ENCODE assay signal across 8 cellular contexts in genomic region chr1:151946366-151946764, GRCh38. TPM values are rescaled to one million over a fixed set of nuclear protein-coding genes. Genes with fewer than 3 reads are reported as not detected.
A peak's percentile ranks its signal among the peaks of the same experiment; 100 is the strongest.
DNase-seq lines count a peak whose midpoint lies in the region; ATAC-seq, FAIRE-seq and TF ChIP-seq lines count a peak whose summit lies in the region.

No MANE protein-coding gene starts in this region.

- CTCF ChIA-PET in SK-N-SH (lab: Yijun Ruan, JAX) = interaction anchor here (2.1 to 3.2 kb wide), 2 partner anchors 11 to 55 kb away, joined by 8 to 23 read pairs; no protein-coding TSS in a partner anchor

- 0 out of 2 replicates have a peak overlapping the region, but pooled peaks have one; percentile 8 for H3K4me2 ChIP-seq in SK-N-SH

- H2AFZ ChIP-seq in SK-N-SH (ENCODE audit: low read depth) = no peak overlapping the region

- no peak for TF ChIP-seq RAD21 in SK-N-SH (IDR thresholded peaks at IDR 0.05; ENCODE audit: low read length)

- TF ChIP-seq CTCF in SK-N-SH (IDR thresholded peaks at IDR 0.05) (no peak), epithelial cell of esophagus (IDR thresholded peaks at IDR 0.05; ENCODE audit: insufficient read depth, low read depth, low read length, missing control alignments) (no peak)

- H3K27me3 ChIP-seq in SK-N-SH (ENCODE audit: insufficient read depth) (peaks cover 5% of the 10 kb centered on the region; the same call in 1 of the 2 replicates), skeletal muscle tissue (ENCODE audit: control insufficient read depth in 3 of 3, insufficient read depth in 3 of 3, low read length in 3 of 3) (no peaks in the 10 kb centered on the region)

- FAIRE-seq in RCC 7860 (lab: Jason Lieb, UNC) = no peak

- ATAC-seq in SK-N-SH treated with all-trans-retinoic acid at 6 μM for 48 hours (no peak), HG03045 (IDR thresholded peaks at IDR 0.05; ENCODE audit: unreplicated experiment) (no peak)

- peak overlapping the region in 1 of 2 experiments; percentile 63; a peak in 2 of 4 replicates for H3K27ac ChIP-seq in SK-N-SH (ENCODE audit: low read depth in 2 of 2, low read length in 1 of 2)
- peak overlapping the region; percentile 72 for H3K27ac ChIP-seq in skeletal muscle tissue (ENCODE audit: low read depth, low read length)

- H3K4me3 ChIP-seq in SK-N-SH (ENCODE audit: low read depth in 2 of 2, low read length in 1 of 2) = no peak overlapping the region
- H3K4me3 ChIP-seq in epithelial cell of esophagus (ENCODE audit: low read length) = no peak overlapping the region
- no peak overlapping the region for H3K4me3 ChIP-seq in skeletal muscle tissue (ENCODE audit: low read length in 3 of 3)

- H3K36me3 ChIP-seq in SK-N-SH (replicated peaks in 1 of 2; ENCODE audit: control insufficient read depth in 1 of 2, insufficient read depth in 2 of 2, low read length in 1 of 2) (no peaks in the 10 kb centered on the region), skeletal muscle tissue (ENCODE audit: control insufficient read depth in 3 of 3, insufficient read depth in 3 of 3, low read length in 3 of 3) (no peaks in the 10 kb centered on the region)

- H3K79me2 ChIP-seq in SK-N-SH (ENCODE audit: insufficient read depth) = no peaks in the 10 kb centered on the region

- POLR2A ChIA-PET in SK-N-SH (lab: Yijun Ruan, JAX) = no interaction called here

- peaks cover 0 to 6% of the 10 kb centered on the region in 2 experiments; a peak in 2 of 4 replicates for H3K4me1 ChIP-seq in SK-N-SH (ENCODE audit: control insufficient read depth in 1 of 2, insufficient read depth in 2 of 2, low read depth in 1 of 2, low read length in 1 of 2)
- peaks cover 7 to 20% (median 16%) of the 10 kb centered on the region in 3 donors for H3K4me1 ChIP-seq in skeletal muscle tissue (ENCODE audit: control insufficient read depth in 3 of 3, insufficient read depth in 3 of 3, low read length in 3 of 3)

- no peaks in the 10 kb centered on the region for H4K20me1 ChIP-seq in SK-N-SH (ENCODE audit: insufficient read depth)

- H3K9ac ChIP-seq in SK-N-SH (peak overlapping the region; percentile 17; the same call in 1 of the 2 replicates), skeletal muscle tissue (ENCODE audit: low read depth in 1 of 3, low read length in 3 of 3) (no peak overlapping the region)

- H3K9me3 ChIP-seq in SK-N-SH (no peaks in the 10 kb centered on the region), skeletal muscle tissue (ENCODE audit: control insufficient read depth in 3 of 3, low read length in 3 of 3) (no peaks in the 10 kb centered on the region)

- no peak for TF ChIP-seq EP300 in SK-N-SH (IDR thresholded peaks at IDR 0.05; ENCODE audit: borderline replicate concordance in 1 of 2, low read depth in 1 of 2, low read length in 1 of 2)

- 37% methylated on average over 2 of the region's 2 CpGs for WGBS in SK-N-SH (ENCODE audit: low lambda C conversion rate)

- no peaks in the 10 kb centered on the region for H3K9me2 ChIP-seq in SK-N-SH

- no peaks in the 10 kb centered on the region for H3F3A ChIP-seq in SK-N-SH (replicated peaks; ENCODE audit: insufficient read depth)

- DNase-seq in SK-N-SH (no peak), RCC 7860 (ENCODE audit: low spot score) (peak; percentile 79), epithelial cell of esophagus (ENCODE audit: low read depth) (peak; percentile 96), cerebellar cortex (ENCODE audit: low spot score) (no peak), NCI-H345 treated with DMSO at 0.1 percent for 48 hours (lab: John Stamatoyannopoulos, UW; ENCODE audit: unreplicated experiment) (no peak)

TF ChIP-seq in SK-N-SH, 30 proteins besides CTCF, POLR2A, EP300 and RAD21 (continues in another document):
- TF ChIP-seq POLR2AphosphoS5 (IDR thresholded peaks at IDR 0.05; ENCODE audit: low read depth, low read length) = no peak
- no peak for TF ChIP-seq TCF12 (IDR thresholded peaks at IDR 0.05)
- no peak for TF ChIP-seq EZH2phosphoT487 (IDR thresholded peaks at IDR 0.05; ENCODE audit: borderline replicate concordance, low read depth)
- TF ChIP-seq CHD2 (IDR thresholded peaks at IDR 0.05; ENCODE audit: low read length, partially characterized antibody) = no peak
- no peak for TF ChIP-seq ELF1 (IDR thresholded peaks at IDR 0.05)
- TF ChIP-seq USF2 (IDR thresholded peaks at IDR 0.05; ENCODE audit: borderline replicate concordance, low read depth, low read length) = no peak
- TF ChIP-seq REST (IDR thresholded peaks at IDR 0.05; ENCODE audit: low read depth, low read length) = no peak

TF ChIP-seq in SK-N-SH treated with all-trans-retinoic acid at 6 μM for 48 hours, 23 proteins besides CTCF, POLR2A, EP300 and RAD21 (continues in another document):
- TF ChIP-seq ZNF8 (CRISPR knock-in tag; IDR thresholded peaks at IDR 0.05) = no peak
- no peak for TF ChIP-seq ISL1 (CRISPR knock-in tag; IDR thresholded peaks at IDR 0.05)
- TF ChIP-seq ZNF70 (CRISPR knock-in tag; IDR thresholded peaks at IDR 0.05) = no peak
- no peak for TF ChIP-seq PATZ1 (CRISPR knock-in tag; IDR thresholded peaks at IDR 0.05; ENCODE audit: borderline replicate concordance)
- no peak for TF ChIP-seq TSHZ2 (CRISPR knock-in tag; IDR thresholded peaks at IDR 0.05)
- TF ChIP-seq PPARA (CRISPR knock-in tag; IDR thresholded peaks at IDR 0.05; ENCODE audit: borderline replicate concordance) = no peak
- TF ChIP-seq POU6F1 (CRISPR knock-in tag; IDR thresholded peaks at IDR 0.05; ENCODE audit: borderline replicate concordance, low read depth) = no peak
- no peak for TF ChIP-seq RARB (CRISPR knock-in tag; IDR thresholded peaks at IDR 0.05)
- no peak for TF ChIP-seq CREB5 (CRISPR knock-in tag; IDR thresholded peaks at IDR 0.05; ENCODE audit: low read depth)

RNA-seq across cellular contexts. Expression of gene THEM4, which starts 37.1 kb away (rescaled TPM):
- 10.1 and 14.1 TPM in 2 replicates for polyA plus RNA-seq in SK-N-SH (2012; rRNA removed)
- polyA plus RNA-seq in SK-N-SH (2012; cell fraction: cytosol; rRNA removed) = 13.2 and 14.4 TPM in 2 replicates
- polyA plus RNA-seq in SK-N-SH (2012; cell fraction: nucleus; rRNA removed) = 9.5 and 16.7 TPM in 2 replicates
- total RNA-seq in skeletal muscle tissue = 8.4 TPM

RNA-seq across cellular contexts. Expression of gene S100A10, which starts 47.3 kb away (rescaled TPM):
- polyA plus RNA-seq in SK-N-SH (2012; rRNA removed) = 141 and 161 TPM in 2 replicates
- polyA plus RNA-seq in SK-N-SH (2012; cell fraction: cytosol; rRNA removed) = 216 and 299 TPM in 2 replicates
- 49.3 and 52.3 TPM in 2 replicates for polyA plus RNA-seq in SK-N-SH (2012; cell fraction: nucleus; rRNA removed)
- 43.8 TPM for total RNA-seq in skeletal muscle tissue

Comparison
In these comparisons a context has a peak if more than half of its experiments do, and no peak if none do; other contexts are left out.
1. DNase-seq: peak in RCC 7860 (single experiment) and epithelial cell of esophagus (single experiment); none in SK-N-SH (single experiment), cerebellar cortex (single experiment) and NCI-H345 treated with DMSO at 0.1 percent for 48 hours (single experiment).